In the genomic region with DNA sequence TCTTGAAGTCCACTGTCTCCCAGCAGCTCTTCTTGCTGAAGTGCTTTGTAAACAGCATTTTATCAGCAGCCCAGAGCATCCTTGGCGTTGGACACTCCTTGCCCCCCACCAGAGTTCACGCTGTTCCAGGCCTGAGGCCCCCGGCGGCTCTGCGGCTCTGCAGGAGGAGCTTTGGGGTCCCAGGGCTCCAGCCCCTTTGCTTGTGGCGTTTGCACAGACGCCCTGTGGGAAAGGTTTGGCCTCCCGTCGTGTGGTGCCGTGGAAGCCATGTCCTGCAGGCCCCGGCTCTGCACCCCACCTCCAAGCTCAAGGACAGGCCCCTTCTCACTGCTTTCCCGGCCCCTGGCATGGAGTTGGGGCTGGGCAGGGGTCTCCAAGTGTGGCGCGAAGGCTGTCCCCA, we compare ENCODE assay signal across 21 cellular contexts. TPM values are rescaled to one million over a fixed set of nuclear protein-coding genes. Genes with fewer than 3 reads are reported as not detected.
DNase-seq lines count a peak whose midpoint lies in the region; ATAC-seq, FAIRE-seq and TF ChIP-seq lines count a peak whose summit lies in the region.
"Had no signal": no experiment of that assay in that cellular context is flagged by ENCODE, and none has a peak within 500 bp of the region (broad histone marks: within the 10 kb centered on the region; RNA-seq: fewer than 3 reads in every experiment).

No MANE protein-coding gene starts in this region.

- no peak overlapping the region for H3K4me3 ChIP-seq in Caco-2 (ENCODE audit: low read depth, low read length)
- no peak overlapping the region for H3K4me3 ChIP-seq in tibial nerve
- H3K4me3 ChIP-seq: BLaER1, MG63 had no signal

- H3K36me3 ChIP-seq in Caco-2 (ENCODE audit: control insufficient read depth, insufficient read depth, low read length), result peaks cover 2% of the 10 kb centered on the region
- peaks cover 2 to 66% (median 5%) of the 10 kb centered on the region in 3 donors for H3K36me3 ChIP-seq in tibial nerve

- no peak overlapping the region for H3K4me3 Mint-ChIP-seq in Caco-2 (ENCODE audit: unreplicated experiment)
- peak overlapping the region in 1 of 5 donors; percentile 60 for H3K4me3 Mint-ChIP-seq in immature natural killer cell
- H3K4me3 Mint-ChIP-seq in naive thymus-derived CD8-positive, alpha-beta T cell, result peak overlapping the region in 1 of 10 donors; percentile 26
- H3K4me3 Mint-ChIP-seq: CD4-positive, alpha-beta T cell had no signal

- no peak for FAIRE-seq in urothelium cell line (lab: Jason Lieb, UNC)
- FAIRE-seq: A204.1, G401.6, H1 had no signal

- peak overlapping the region; percentile 57 for H3K27ac ChIP-seq in RWPE1
- H3K27ac ChIP-seq in tibial nerve, result peak overlapping the region in 3 of 4 donors; percentile 78 to 84 (median 80)
- H3K27ac ChIP-seq: BLaER1 had no signal

- ATAC-seq in naive thymus-derived CD8-positive, alpha-beta T cell, result no peak
- no peak for ATAC-seq in GM19397 (IDR thresholded peaks at IDR 0.05; ENCODE audit: unreplicated experiment)
- ATAC-seq: Panc1 had no signal

- TF ChIP-seq CTCF in Caco-2 (IDR thresholded peaks at IDR 0.05; ENCODE audit: insufficient read depth in 1 of 2, low read depth in 1 of 2, low read length in 1 of 2, severe bottlenecking in 1 of 2, unreplicated experiment in 1 of 2) (no peak), RWPE1 (conservative IDR thresholded peaks at IDR 0.05; ENCODE audit: low read depth) (no peak), tibial nerve (IDR thresholded peaks at IDR 0.05) (no peak)

- H3K27ac Mint-ChIP-seq in Caco-2 (ENCODE audit: unreplicated experiment) (peak overlapping the region; percentile 85), immature natural killer cell (peak overlapping the region in 5 of 6 donors; percentile 28 to 85 (median 77))
- H3K27ac Mint-ChIP-seq in naive thymus-derived CD8-positive, alpha-beta T cell, result no peak overlapping the region
- H3K27ac Mint-ChIP-seq: CD4-positive, alpha-beta T cell had no signal

- intact Hi-C loops in Caco-2 (cut with micrococcal nuclease; ENCODE audit: unreplicated experiment), result no loop called here

- no TSS peak for BruUV-seq in Caco-2 (replicated peaks; lab: Mats Ljungman, UMichigan)

- no peak for DNase-seq in Caco-2
- DNase-seq in RWPE1 (ENCODE audit: low spot score), result no peak
- DNase-seq in immature natural killer cell, result peak in 2 of 3 donors; percentile 24 to 30
- DNase-seq in tibial nerve (ENCODE audit: low spot score in 2 of 2), result no peak
- DNase-seq in naive thymus-derived CD8-positive, alpha-beta T cell, result no peak
- DNase-seq in urothelium cell line (ENCODE audit: low spot score), result no peak
- DNase-seq: CD4-positive, alpha-beta T cell; DMS53; HCEC 1CT; KG1; MG63; NCI-H2029; NCI-H2227 treated with DMSO at 0.1 percent for 48 hours; NCI-H526 treated with DMSO at 0.1 percent for 48 hours; SHP77 treated with DMSO at 0.1 percent for 48 hours had no signal

- peaks cover 38% of the 10 kb centered on the region for H3K4me1 ChIP-seq in Caco-2
- peaks cover 0 to 70% (median 34%) of the 10 kb centered on the region in 4 donors for H3K4me1 ChIP-seq in tibial nerve

- POLR2A ChIA-PET in Caco-2 (lab: Charles Lee), result no interaction called here
- POLR2A ChIA-PET in RWPE1 (lab: Yijun Ruan, JAX; ENCODE audit: low non-redundant PET), result no interaction called here
- POLR2A ChIA-PET in naive thymus-derived CD8-positive, alpha-beta T cell (lab: Charles Lee), result no interaction called here

- 78 to 91% methylated on average over 14 of the region's 14 CpGs for WGBS in tibial nerve, 2 donors

- peaks cover 17% of the 10 kb centered on the region for H3K4me1 Mint-ChIP-seq in Caco-2 (ENCODE audit: low read depth, unreplicated experiment)
- peaks cover 26 to 42% of the 10 kb centered on the region in 2 donors for H3K4me1 Mint-ChIP-seq in immature natural killer cell
- H3K4me1 Mint-ChIP-seq in naive thymus-derived CD8-positive, alpha-beta T cell, result peaks cover 0 to 11% (median 2%) of the 10 kb centered on the region in 4 donors

- peaks cover 53% of the 10 kb centered on the region for H3K36me3 Mint-ChIP-seq in Caco-2 (ENCODE audit: insufficient read depth, unreplicated experiment)
- peaks cover 4 to 12% (median 11%) of the 10 kb centered on the region in 3 donors for H3K36me3 Mint-ChIP-seq in immature natural killer cell
- H3K36me3 Mint-ChIP-seq in naive thymus-derived CD8-positive, alpha-beta T cell, result no peaks in the 10 kb centered on the region

- no peaks in the 10 kb centered on the region for H3K27me3 Mint-ChIP-seq in Caco-2 (ENCODE audit: insufficient read depth, unreplicated experiment)
- peaks cover 67 to 95% (median 85%) of the 10 kb centered on the region in 3 donors for H3K27me3 Mint-ChIP-seq in immature natural killer cell (ENCODE audit: low read depth in 3 of 3)
- peaks cover 0 to 4% (median 0%) of the 10 kb centered on the region in 5 donors for H3K27me3 Mint-ChIP-seq in naive thymus-derived CD8-positive, alpha-beta T cell
- H3K27me3 Mint-ChIP-seq: CD4-positive, alpha-beta T cell had no signal

- TF ChIP-seq POLR2A in tibial nerve (IDR thresholded peaks at IDR 0.05), result no peak

- H3K27me3 ChIP-seq in Caco-2 (replicated peaks; ENCODE audit: control insufficient read depth, insufficient read depth, low read length) (no peaks in the 10 kb centered on the region), tibial nerve (no peaks in the 10 kb centered on the region)
- H3K27me3 ChIP-seq: MG63 had no signal

- CTCF ChIA-PET in Caco-2 (lab: Charles Lee), result interaction anchor here (0.6 kb wide), 1 partner anchor 1074 kb away, joined by 3 read pairs; no protein-coding TSS in a partner anchor
- CTCF ChIA-PET in RWPE1 (lab: Yijun Ruan, JAX), result no interaction called here

- H3K9me3 ChIP-seq in Caco-2 (no peaks in the 10 kb centered on the region), tibial nerve (no peaks in the 10 kb centered on the region)
- H3K9me3 ChIP-seq: BLaER1, MG63 had no signal

- H3K9me3 Mint-ChIP-seq in Caco-2 (ENCODE audit: unreplicated experiment) (no peaks in the 10 kb centered on the region), immature natural killer cell (peaks cover 0 to 10% (median 0%) of the 10 kb centered on the region in 6 donors)
- no peaks in the 10 kb centered on the region for H3K9me3 Mint-ChIP-seq in naive thymus-derived CD8-positive, alpha-beta T cell
- H3K9me3 Mint-ChIP-seq: CD4-positive, alpha-beta T cell had no signal

- no peak for TF ChIP-seq EP300 in tibial nerve (IDR thresholded peaks at IDR 0.05)

RNA-seq across cellular contexts. Expression of gene METRNL, which starts 14.1 kb away (rescaled TPM):
- 33.8 and 40.9 TPM in 2 replicates for total RNA-seq in Caco-2 (2022)
- polyA plus RNA-seq in immature natural killer cell, result 10 to 100 TPM; 13.6 to 72.3 (median 49.2) TPM
- 100 to 1,000 TPM; 112 to 162 (median 147) TPM for total RNA-seq in tibial nerve
- 1 to 10 TPM; 4.1 to 4.6 TPM for total RNA-seq in naive thymus-derived CD8-positive, alpha-beta T cell
- 1 to 10 TPM in 2 of 3 donors, under 1 TPM in 1; 0.42 to 4.8 (median 1.3) TPM for polyA plus RNA-seq in naive thymus-derived CD8-positive, alpha-beta T cell

Comparison
In these comparisons a context has a peak if more than half of its experiments do, and no peak if none do; other contexts are left out.
1. DNase-seq: peak in immature natural killer cell (2 of 3); none in Caco-2 (0 of 2), RWPE1 (single experiment), tibial nerve (0 of 2), naive thymus-derived CD8-positive, alpha-beta T cell (0 of 10) and urothelium cell line (single experiment).
2. H3K27ac Mint-ChIP-seq: peak in Caco-2 (single experiment) and immature natural killer cell (5 of 6); none in naive thymus-derived CD8-positive, alpha-beta T cell (0 of 10).